In the genomic region with DNA sequence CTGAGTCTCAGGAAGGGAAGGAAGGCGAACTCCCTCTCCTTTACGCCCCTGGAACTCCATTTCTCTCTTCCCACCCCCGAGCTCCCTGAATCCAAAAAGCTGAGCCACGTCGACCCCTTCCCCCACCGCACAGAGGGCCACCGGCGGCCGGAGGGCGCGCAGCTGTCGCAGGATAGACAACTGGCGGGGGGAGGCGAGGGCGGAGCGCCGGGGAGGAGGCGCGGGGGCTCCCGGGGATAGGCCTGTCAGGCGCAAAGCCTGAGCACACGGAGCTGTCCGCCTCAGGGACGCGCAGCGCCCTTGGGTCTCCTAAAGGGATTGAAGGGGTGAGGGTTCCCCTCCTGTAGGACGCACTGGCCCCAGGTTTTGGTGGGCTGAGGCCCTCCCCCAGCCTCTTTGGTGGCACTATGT, we compare ENCODE assay signal across 13 cellular contexts. TPM values are rescaled to one million over a fixed set of nuclear protein-coding genes. Genes with fewer than 3 reads are reported as not detected.
DNase-seq lines count a peak whose midpoint lies in the region; TF ChIP-seq lines count a peak whose summit lies in the region.
"Had no signal": no experiment of that assay in that cellular context is flagged by ENCODE, and none has a peak within 500 bp of the region (broad histone marks: within the 10 kb centered on the region; RNA-seq: fewer than 3 reads in every experiment).

No MANE protein-coding gene starts in this region.

- H3K27me3 Mint-ChIP-seq in endothelial cell (ENCODE audit: unreplicated experiment), result peaks cover 33% of the 10 kb centered on the region

- peak; percentile 61 for DNase-seq in D341Med (ENCODE audit: low spot score)
- DNase-seq in NCI-H2227 (lab: John Stamatoyannopoulos, UW; ENCODE audit: unreplicated experiment), result peak; percentile 71
- peak; percentile 16 for DNase-seq in endothelial cell (ENCODE audit: low spot score)
- DNase-seq in GM19240 (ENCODE audit: insufficient read length, low spot score), result no peak
- DNase-seq in tibial nerve (ENCODE audit: low spot score in 2 of 2), result no peak
- no peak for DNase-seq in osteoblast (ENCODE audit: insufficient read length, low spot score, missing footprints)
- no peak for DNase-seq in amniotic stem cell (lab: John Stamatoyannopoulos, UW)
- DNase-seq: erythroblast; GF-D8; MV-4-11; natural killer cell; stimulated activated CD8-positive, alpha-beta memory T cell treated with anti-CD3 and anti-CD28 coated beads, Interleukin-4, amount 100 ng/mL, for 48 hours had no signal

- H3K4me3 ChIP-seq in mesodermal cell (ENCODE audit: extremely low read depth, insufficient read depth, low read length, poor library complexity, severe bottlenecking), result peak overlapping the region; percentile 22
- no peak overlapping the region for H3K4me3 ChIP-seq in tibial nerve
- H3K4me3 ChIP-seq in osteoblast (ENCODE audit: insufficient read depth, low read length), result no peak overlapping the region

- TF ChIP-seq CTCF in endothelial cell (IDR thresholded peaks at IDR 0.05; ENCODE audit: unreplicated experiment) (no peak), tibial nerve (IDR thresholded peaks at IDR 0.05) (no peak), osteoblast (IDR thresholded peaks at IDR 0.05; ENCODE audit: extremely low read depth, low read depth, low read length) (no peak)

- H3K9me3 ChIP-seq in mesodermal cell (ENCODE audit: control insufficient read depth, low read length) (no peaks in the 10 kb centered on the region), tibial nerve (no peaks in the 10 kb centered on the region), osteoblast (ENCODE audit: low read depth, low read length) (no peaks in the 10 kb centered on the region)

- peaks cover 23% of the 10 kb centered on the region for H3K4me1 Mint-ChIP-seq in endothelial cell (ENCODE audit: unreplicated experiment)

- no peaks in the 10 kb centered on the region for H3K9me3 Mint-ChIP-seq in endothelial cell (ENCODE audit: unreplicated experiment)
- H3K9me3 Mint-ChIP-seq: natural killer cell had no signal

- H3K36me3 ChIP-seq in mesodermal cell (ENCODE audit: control insufficient read depth, insufficient read depth, low read length) (peaks cover 9% of the 10 kb centered on the region), tibial nerve (peaks cover 0 to 8% (median 0%) of the 10 kb centered on the region in 3 donors), osteoblast (ENCODE audit: insufficient read depth, low read length) (no peaks in the 10 kb centered on the region)

- no peak overlapping the region for H3K4me2 ChIP-seq in osteoblast (ENCODE audit: insufficient read depth, low read length)

- no peak for TF ChIP-seq EP300 in tibial nerve (IDR thresholded peaks at IDR 0.05)

- no peak for TF ChIP-seq POLR2A in tibial nerve (IDR thresholded peaks at IDR 0.05)

- H3K27ac Mint-ChIP-seq in endothelial cell (ENCODE audit: unreplicated experiment), result no peak overlapping the region
- H3K27ac Mint-ChIP-seq: natural killer cell had no signal

- H3K4me1 ChIP-seq in mesodermal cell (ENCODE audit: control insufficient read depth, insufficient read depth, low read length, poor library complexity, severe bottlenecking) (peaks cover 9% of the 10 kb centered on the region), tibial nerve (peaks cover 0 to 44% (median 19%) of the 10 kb centered on the region in 4 donors), osteoblast (ENCODE audit: insufficient read depth, low read length) (no peaks in the 10 kb centered on the region)

- H3K27ac ChIP-seq in mesodermal cell (ENCODE audit: low read depth, low read length, severe bottlenecking) (no peak overlapping the region), tibial nerve (no peak overlapping the region), osteoblast (ENCODE audit: low read depth, low read length) (no peak overlapping the region)

- no peaks in the 10 kb centered on the region for H4K20me1 ChIP-seq in osteoblast (ENCODE audit: insufficient read depth, low read length)

- H2AFZ ChIP-seq in osteoblast (ENCODE audit: low read length), result no peak overlapping the region

- H3K4me3 Mint-ChIP-seq in endothelial cell (ENCODE audit: unreplicated experiment), result peak overlapping the region; percentile 37
- H3K4me3 Mint-ChIP-seq: natural killer cell had no signal

- peaks cover 5% of the 10 kb centered on the region for H3K36me3 Mint-ChIP-seq in endothelial cell (ENCODE audit: low read depth, unreplicated experiment)
- H3K36me3 Mint-ChIP-seq: natural killer cell had no signal

- H3K79me2 ChIP-seq in osteoblast (ENCODE audit: insufficient read depth, low read length), result no peaks in the 10 kb centered on the region

- 4 to 5% methylated on average over 18 to 24 of the region's 27 CpGs for WGBS in mesodermal cell (ENCODE audit: insufficient coverage in 2 of 2), 2 experiments
- 0% methylated on average over 9 to 17 of the region's 27 CpGs for WGBS in tibial nerve, 2 donors

- H3K27me3 ChIP-seq in tibial nerve, result peaks cover 5 to 61% of the 10 kb centered on the region in 2 donors
- peaks cover 72% of the 10 kb centered on the region for H3K27me3 ChIP-seq in osteoblast (ENCODE audit: insufficient read depth, low read length)

RNA-seq across cellular contexts. Expression of gene ACTA1, which starts 0.8 kb away (rescaled TPM):
- total RNA-seq in endothelial cell (ENCODE audit: unreplicated experiment) (1.5 TPM), tibial nerve (1 to 10 TPM in 1 of 4 donors, under 1 TPM in 1, not detected in 2; 0.39 to 1.0 TPM), osteoblast (not detected in 2 replicates)
- polyA plus RNA-seq in mesodermal cell (2013, experiment 1 of 2), result 3.2 TPM
- 2.4 TPM for polyA plus RNA-seq in mesodermal cell (2013, experiment 2 of 2)

Comparison
In these comparisons a context has a peak if more than half of its experiments do, and no peak if none do; other contexts are left out.
1. DNase-seq: peak in D341Med (single experiment), NCI-H2227 (single experiment) and endothelial cell (single experiment); none in GM19240 (single experiment), tibial nerve (0 of 2), osteoblast (single experiment) and amniotic stem cell (single experiment).